In genomic region chr20:18466894-18467678, GRCh38 we compare ENCODE assay signal across 8 cellular contexts. TPM values are rescaled to one million over a fixed set of nuclear protein-coding genes. Genes with fewer than 3 reads are reported as not detected.
DNase-seq lines count a peak whose midpoint lies in the region; ATAC-seq and TF ChIP-seq lines count a peak whose summit lies in the region.

Gene DZANK1 (minus strand): TSS chr20:18467030. CDS start chr20:18465358, 1,672 bp downstream.
Gene POLR3F (plus strand): TSS chr20:18467390. CDS start chr20:18467507, 117 bp downstream.

- H3K4me1 ChIP-seq in mucosa of stomach (ENCODE audit: control insufficient read depth, insufficient read depth, low read length) = peaks cover 3% of the 10 kb centered on the region

- H3K4me3 ChIP-seq in mucosa of stomach (ENCODE audit: low read length) = peak within 1 kb of the TSS; percentile 99

- H3K36me3 ChIP-seq in mucosa of stomach (ENCODE audit: control insufficient read depth, insufficient read depth, low read length) = no peaks in the 10 kb centered on the region

- peak within 1 kb of the TSS; percentile 91 for H3K9ac ChIP-seq in mucosa of stomach (ENCODE audit: low read length)

- no peaks in the 10 kb centered on the region for H3K9me3 ChIP-seq in mucosa of stomach (ENCODE audit: control insufficient read depth, low read length)

- H3K27me3 ChIP-seq in mucosa of stomach (ENCODE audit: control insufficient read depth, insufficient read depth, low read length) = no peaks in the 10 kb centered on the region

- DNase-seq in DMS79 (lab: John Stamatoyannopoulos, UW) (peak; percentile 84), KG1 (lab: John Stamatoyannopoulos, UW) (peak; percentile 98)
- peak; percentile 96 for DNase-seq in activated T-cell treated with anti-CD3 and anti-CD28 coated beads, Interleukin-2, amount 50 U/mL, for 48 hours
- DNase-seq in stimulated activated CD8-positive, alpha-beta memory T cell treated with anti-CD3 and anti-CD28 coated beads, Interleukin-4, amount 100 ng/mL, for 48 hours = peak; percentile 96

- ATAC-seq in GM21737 (IDR thresholded peaks at IDR 0.05; ENCODE audit: unreplicated experiment) (peak; percentile 89), esophagus mucosa (peak; percentile 99)

TF ChIP-seq in PFSK-1, 5 proteins besides CTCF, POLR2A, EP300 and RAD21:
- TF ChIP-seq FOXP2 (optimal IDR thresholded peaks at IDR 0.05; ENCODE audit: borderline replicate concordance, extremely low read depth, extremely low read length, insufficient read depth) = no peak
- peak; percentile 89; the same call in 1 of the 2 replicates for TF ChIP-seq SIN3A (IDR thresholded peaks at IDR 0.05; ENCODE audit: borderline replicate concordance, insufficient read depth, low read length)
- TF ChIP-seq POLR2AphosphoS5 (IDR thresholded peaks at IDR 0.05; ENCODE audit: low read depth, low read length) = peak; percentile 64; the same call in 1 of the 2 replicates
- TF ChIP-seq REST (IDR thresholded peaks at IDR 0.05; ENCODE audit: insufficient read depth in 1 of 2, low read depth in 2 of 2, low read length in 2 of 2) = no peak
- peak; percentile 41; the same call in 1 of the 2 replicates for TF ChIP-seq TAF1 (IDR thresholded peaks at IDR 0.05; ENCODE audit: borderline replicate concordance, insufficient read depth, low read length)

RNA-seq across cellular contexts. Expression of gene DZANK1, which starts in this region (rescaled TPM):
- polyA plus RNA-seq in PFSK-1 (2012; ENCODE audit: insufficient read length, low read depth) = 0.85 TPM
- 1.5 TPM for total RNA-seq in esophagus mucosa

RNA-seq across cellular contexts. Expression of gene POLR3F, which starts in this region (rescaled TPM):
- 9.5 TPM for polyA plus RNA-seq in PFSK-1 (2012; ENCODE audit: insufficient read length, low read depth)
- 4.5 TPM for total RNA-seq in esophagus mucosa

Comparison
In these comparisons a context has a peak if more than half of its experiments do, and no peak if none do; other contexts are left out.
1. Peak in every context shown above with its lines: DNase-seq, ATAC-seq and H3K4me3 ChIP-seq.